14 cellular contexts compared by ENCODE assay signal in genomic region chr16:14485811-14486519, GRCh38.
DNase-seq lines count a peak whose midpoint lies in the region; ATAC-seq and TF ChIP-seq lines count a peak whose summit lies in the region.
"Had no signal": no experiment of that assay in that cellular context is flagged by ENCODE, and none has a peak within 500 bp of the region (broad histone marks: within the 10 kb centered on the region; RNA-seq: fewer than 3 reads in every experiment).

No MANE protein-coding gene starts in this region.

- DNase-seq in mammary epithelial cell: no peak
- DNase-seq in breast epithelium (ENCODE audit: low spot score in 2 of 2): no peak
- DNase-seq in fibroblast of lung (ENCODE audit: low read depth in 2 of 2): no peak
- DNase-seq in osteoblast (ENCODE audit: insufficient read length, low spot score, missing footprints): no peak
- no peak for DNase-seq in upper lobe of right lung
- DNase-seq in glomerular visceral epithelial cell (ENCODE audit: extremely low spot score): no peak
- no peak for DNase-seq in activated CD8-positive, alpha-beta memory T cell treated with anti-CD3 and anti-CD28 coated beads, Interleukin-2, amount 10 ng/mL, durations not matched to agents 7 days and 5 days
- DNase-seq in AG20443 (ENCODE audit: low spot score): no peak
- DNase-seq: activated CD8-positive, alpha-beta T cell treated with anti-CD3 and anti-CD28 coated beads, Interleukin-2, amount 10 ng/mL, durations not matched to agents 7 days and 5 days; activated naive CD4-positive, alpha-beta T cell treated with anti-CD3 and anti-CD28 coated beads, Interleukin-2, amount 50 U/mL, for 16 hours; NCI-H187 treated with DMSO at 0.1 percent for 48 hours had no signal

- H3K36me3 ChIP-seq in mammary epithelial cell (ENCODE audit: insufficient read depth, low read length) (no peaks in the 10 kb centered on the region), breast epithelium (no peaks in the 10 kb centered on the region), fibroblast of lung (ENCODE audit: control insufficient read depth, insufficient read depth, low read length) (no peaks in the 10 kb centered on the region), osteoblast (ENCODE audit: insufficient read depth, low read length) (peaks cover 3% of the 10 kb centered on the region), upper lobe of right lung (peaks cover 22% of the 10 kb centered on the region)
- H3K36me3 ChIP-seq: colonic mucosa had no signal

- peak overlapping the region; percentile 80 for H2AFZ ChIP-seq in mammary epithelial cell (ENCODE audit: low read depth, low read length)
- H2AFZ ChIP-seq in fibroblast of lung (ENCODE audit: low read length): no peak overlapping the region
- no peak overlapping the region for H2AFZ ChIP-seq in osteoblast (ENCODE audit: low read length)

- H3K27me3 Mint-ChIP-seq in activated CD8-positive, alpha-beta memory T cell treated with anti-CD3 and anti-CD28 coated beads, Interleukin-2, amount 10 ng/mL, durations not matched to agents 7 days and 5 days: no peaks in the 10 kb centered on the region

- H3K9ac ChIP-seq in mammary epithelial cell (ENCODE audit: insufficient read depth, low read length) (no peak overlapping the region), fibroblast of lung (ENCODE audit: insufficient read depth, low read length) (no peak overlapping the region)

- H3K4me3 Mint-ChIP-seq in activated CD8-positive, alpha-beta memory T cell treated with anti-CD3 and anti-CD28 coated beads, Interleukin-2, amount 10 ng/mL, durations not matched to agents 7 days and 5 days: no peak overlapping the region
- H3K4me3 Mint-ChIP-seq: activated CD8-positive, alpha-beta T cell treated with anti-CD3 and anti-CD28 coated beads, Interleukin-2, amount 10 ng/mL, durations not matched to agents 7 days and 5 days had no signal

- TF ChIP-seq CTCF in mammary epithelial cell (conservative IDR thresholded peaks at IDR 0.05 in 1 of 2, IDR thresholded peaks at IDR 0.05 in 1 of 2; ENCODE audit: extremely low read depth in 1 of 2, insufficient read depth in 1 of 2, low read depth in 1 of 2, low read length in 2 of 2) (no peak), breast epithelium (IDR thresholded peaks at IDR 0.05) (no peak), fibroblast of lung (conservative IDR thresholded peaks at IDR 0.05 in 1 of 2, IDR thresholded peaks at IDR 0.05 in 1 of 2; ENCODE audit: low read depth in 1 of 2, low read length in 2 of 2) (no peak), osteoblast (IDR thresholded peaks at IDR 0.05; ENCODE audit: extremely low read depth, low read depth, low read length) (no peak), upper lobe of right lung (IDR thresholded peaks at IDR 0.05) (no peak)

- TF ChIP-seq POLR2A in breast epithelium (IDR thresholded peaks at IDR 0.05): no peak

- peaks cover 12% of the 10 kb centered on the region for H3K36me3 Mint-ChIP-seq in activated CD8-positive, alpha-beta memory T cell treated with anti-CD3 and anti-CD28 coated beads, Interleukin-2, amount 10 ng/mL, durations not matched to agents 7 days and 5 days

- H3K4me1 Mint-ChIP-seq in activated CD8-positive, alpha-beta memory T cell treated with anti-CD3 and anti-CD28 coated beads, Interleukin-2, amount 10 ng/mL, durations not matched to agents 7 days and 5 days: peaks cover 3% of the 10 kb centered on the region

- no TSS peak for BruUV-seq in mammary epithelial cell (replicated peaks; lab: Mats Ljungman, UMichigan)

- H3K9me3 Mint-ChIP-seq in activated CD8-positive, alpha-beta memory T cell treated with anti-CD3 and anti-CD28 coated beads, Interleukin-2, amount 10 ng/mL, durations not matched to agents 7 days and 5 days (ENCODE audit: low read depth): no peaks in the 10 kb centered on the region

- no peak overlapping the region for H3K27ac Mint-ChIP-seq in activated CD8-positive, alpha-beta memory T cell treated with anti-CD3 and anti-CD28 coated beads, Interleukin-2, amount 10 ng/mL, durations not matched to agents 7 days and 5 days
- H3K27ac Mint-ChIP-seq: activated CD8-positive, alpha-beta T cell treated with anti-CD3 and anti-CD28 coated beads, Interleukin-2, amount 10 ng/mL, durations not matched to agents 7 days and 5 days had no signal

- H3K79me2 ChIP-seq in mammary epithelial cell (ENCODE audit: insufficient read depth, low read length) (no peaks in the 10 kb centered on the region), fibroblast of lung (ENCODE audit: control insufficient read depth, insufficient read depth, low read length) (no peaks in the 10 kb centered on the region), osteoblast (ENCODE audit: insufficient read depth, low read length) (no peaks in the 10 kb centered on the region)

- CTCF ChIA-PET in mammary epithelial cell (lab: Charles Lee; ENCODE audit: low non-redundant PET): interaction anchor here (0.9 kb wide), 1 partner anchor 77 kb away, joined by 4 read pairs; no protein-coding TSS in a partner anchor
- CTCF ChIA-PET in activated CD8-positive, alpha-beta memory T cell treated with anti-CD3 and anti-CD28 coated beads, Interleukin-2, amount 10 ng/mL, durations not matched to agents 7 days and 5 days (lab: Charles Lee): no interaction called here

- no peaks in the 10 kb centered on the region for H3K9me3 ChIP-seq in mammary epithelial cell (replicated peaks; ENCODE audit: insufficient read depth, low read length)
- H3K9me3 ChIP-seq in breast epithelium: no peaks in the 10 kb centered on the region
- H3K9me3 ChIP-seq in fibroblast of lung (ENCODE audit: control insufficient read depth, insufficient read depth, low read depth, low read length): no peaks in the 10 kb centered on the region
- H3K9me3 ChIP-seq in osteoblast (ENCODE audit: low read depth, low read length): no peaks in the 10 kb centered on the region
- H3K9me3 ChIP-seq in upper lobe of right lung: no peaks in the 10 kb centered on the region
- H3K9me3 ChIP-seq: colonic mucosa, lower lobe of right lung, tibial nerve had no signal

- 93% methylated on average over 16 of the region's 16 CpGs for WGBS in mammary epithelial cell (ENCODE audit: low coverage, missing lambda C conversion rate)

- H3K4me1 ChIP-seq in mammary epithelial cell (ENCODE audit: insufficient read depth, low read length) (peaks cover 17% of the 10 kb centered on the region), breast epithelium (peaks cover 0 to 5% of the 10 kb centered on the region in 2 donors), fibroblast of lung (ENCODE audit: control insufficient read depth, extremely low read depth, insufficient read depth, low read length) (peaks cover 12% of the 10 kb centered on the region), osteoblast (ENCODE audit: insufficient read depth, low read length) (peaks cover 29% of the 10 kb centered on the region), upper lobe of right lung (peaks cover 23% of the 10 kb centered on the region)
- H3K4me1 ChIP-seq: colonic mucosa had no signal

- in situ Hi-C loops in mammary epithelial cell (cut with MboI; ENCODE audit: low sequenced_read_pairs in 2 of 2): no loop called here

- no peaks in the 10 kb centered on the region for H4K20me1 ChIP-seq in mammary epithelial cell (ENCODE audit: insufficient read depth, low read length)
- H4K20me1 ChIP-seq in fibroblast of lung (ENCODE audit: control insufficient read depth, extremely low read depth, insufficient read depth, low read length): no peaks in the 10 kb centered on the region
- H4K20me1 ChIP-seq in osteoblast (ENCODE audit: insufficient read depth, low read length): no peaks in the 10 kb centered on the region

- H3K4me3 ChIP-seq in mammary epithelial cell (replicated peaks in 1 of 3; ENCODE audit: insufficient read depth in 1 of 3, low read depth in 2 of 3, low read length in 3 of 3) (no peak overlapping the region), breast epithelium (peak overlapping the region in 1 of 3 donors; percentile 47), fibroblast of lung (replicated peaks in 1 of 4; ENCODE audit: control extremely low read depth in 1 of 4, insufficient read depth in 1 of 4, low read depth in 3 of 4, low read length in 4 of 4) (no peak overlapping the region), osteoblast (ENCODE audit: insufficient read depth, low read length) (no peak overlapping the region), upper lobe of right lung (no peak overlapping the region)

- H3K27ac ChIP-seq in mammary epithelial cell (ENCODE audit: insufficient read depth, low read depth, low read length) (peak overlapping the region; percentile 40), breast epithelium (peak overlapping the region in 1 of 2 donors; percentile 8), fibroblast of lung (ENCODE audit: insufficient read depth, low read length) (peak overlapping the region; percentile 46), osteoblast (ENCODE audit: low read depth, low read length) (peak overlapping the region; percentile 72), upper lobe of right lung (peak overlapping the region; percentile 4)
- H3K27ac ChIP-seq: lower lobe of right lung had no signal

- dilution Hi-C loops in mammary epithelial cell (cut with HindIII; ENCODE audit: low sequenced_read_pairs): loop anchor here (5.0 kb wide), 1 partner anchor 39 kb away; no protein-coding TSS in a partner anchor

- H3K27me3 ChIP-seq in mammary epithelial cell (ENCODE audit: insufficient read depth, low read length) (no peaks in the 10 kb centered on the region), breast epithelium (no peaks in the 10 kb centered on the region), fibroblast of lung (ENCODE audit: control insufficient read depth, insufficient read depth, low read length) (no peaks in the 10 kb centered on the region), osteoblast (ENCODE audit: insufficient read depth, low read length) (no peaks in the 10 kb centered on the region), upper lobe of right lung (no peaks in the 10 kb centered on the region)
- H3K27me3 ChIP-seq: colonic mucosa, tibial nerve had no signal

- ATAC-seq in upper lobe of right lung: no peak
- no peak for ATAC-seq in activated CD8-positive, alpha-beta memory T cell treated with anti-CD3 and anti-CD28 coated beads, Interleukin-2, amount 10 ng/mL, durations not matched to agents 7 days and 5 days
- ATAC-seq: activated CD8-positive, alpha-beta T cell treated with anti-CD3 and anti-CD28 coated beads, Interleukin-2, amount 10 ng/mL, durations not matched to agents 7 days and 5 days had no signal

- intact Hi-C loops in mammary epithelial cell (cut with micrococcal nuclease): loop anchor here (2.0 kb wide), 1 partner anchor 43 kb away; no protein-coding TSS in a partner anchor
- intact Hi-C loops in breast epithelium (cut with DNase I; ENCODE audit: low total_unique reads): no loop called here
- intact Hi-C loops in upper lobe of right lung (cut with DNase I): no loop called here

- peak overlapping the region; percentile 78 for H3K4me2 ChIP-seq in mammary epithelial cell (ENCODE audit: insufficient read depth, low read depth, low read length)
- H3K4me2 ChIP-seq in fibroblast of lung (ENCODE audit: extremely low read depth, insufficient read depth, low read length): peak overlapping the region; percentile 91
- peak overlapping the region; percentile 86 for H3K4me2 ChIP-seq in osteoblast (ENCODE audit: insufficient read depth, low read length)
